In the genomic region with DNA sequence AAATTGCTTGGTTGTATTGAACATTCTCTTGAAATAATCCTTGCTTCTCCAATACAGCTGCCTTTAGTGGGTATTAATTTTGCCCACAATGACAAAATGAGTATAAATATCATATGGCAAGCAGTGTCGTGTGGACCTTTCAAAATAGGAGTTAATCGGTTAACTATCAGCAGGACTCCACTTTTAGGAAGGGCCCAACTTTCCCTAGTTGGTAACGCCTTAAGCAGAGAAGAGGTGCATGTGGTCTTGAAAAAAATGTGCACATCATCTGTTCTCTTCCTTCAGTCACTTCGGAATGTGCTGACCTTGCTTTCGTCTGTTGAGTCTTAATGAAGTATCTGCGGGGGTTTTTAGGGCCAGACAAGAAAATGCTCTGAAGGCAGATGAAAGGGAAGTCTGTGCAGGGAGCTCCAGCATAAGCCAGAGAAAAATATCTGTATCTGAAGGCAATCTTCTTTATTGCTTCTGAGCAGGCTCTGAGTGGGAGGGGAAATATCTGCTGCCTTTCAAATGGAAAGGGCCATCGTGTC, we compare ENCODE assay signal across 23 cellular contexts.
DNase-seq lines count a peak whose midpoint lies in the region; ATAC-seq and TF ChIP-seq lines count a peak whose summit lies in the region.
"Had no signal": no experiment of that assay in that cellular context is flagged by ENCODE, and none has a peak within 500 bp of the region (broad histone marks: within the 10 kb centered on the region; RNA-seq: fewer than 3 reads in every experiment).

No MANE protein-coding gene starts in this region.

- DNase-seq in A673 (ENCODE audit: low spot score) (peak; percentile 90), RPMI7951 (ENCODE audit: low read depth) (peak; percentile 24), endodermal cell (no peak), SW 1271 (lab: John Stamatoyannopoulos, UW) (no peak)
- DNase-seq in naive thymus-derived CD8-positive, alpha-beta T cell: no peak
- DNase-seq in activated CD8-positive, alpha-beta memory T cell treated with anti-CD3 and anti-CD28 coated beads, Interleukin-2, amount 50 U/mL, for 4 hours: no peak
- no peak for DNase-seq in stimulated activated CD4-positive, alpha-beta T cell treated with anti-CD3 and anti-CD28 coated beads, Interleukin-12 subunit alpha, Interleukin-12 subunit beta, amount 100 ng/mL, for 4 hours
- DNase-seq: activated CD4-positive, alpha-beta T cell treated with anti-CD3 and anti-CD28 coated beads, Interleukin-2, amount 50 U/mL, for 1 hour; activated naive CD4-positive, alpha-beta T cell treated with Interleukin-2 at 50 U/mL for 16 hours; activated T-cell treated with anti-CD3 and anti-CD28 coated beads, Interleukin-2, amount 50 U/mL, for 1 hour; CD4-positive, CD25-positive, alpha-beta regulatory T cell; dermis blood vessel endothelial cell; DMS79 treated with DMSO at 0.1 percent for 48 hours; erythroblast; H7; naive thymus-derived CD4-positive, alpha-beta T cell; NCI-H524; T-helper 1 cell had no signal

- H3K4me3 ChIP-seq in A673 (ENCODE audit: low read depth, low read length, poor library complexity, severe bottlenecking): no peak overlapping the region
- no peak overlapping the region for H3K4me3 ChIP-seq in endodermal cell (ENCODE audit: low read length)
- H3K4me3 ChIP-seq: breast epithelium, lung had no signal

- ATAC-seq in naive thymus-derived CD8-positive, alpha-beta T cell: peak; percentile 17 to 53
- ATAC-seq in HG03159 (IDR thresholded peaks at IDR 0.05; ENCODE audit: unreplicated experiment): no peak
- ATAC-seq: naive thymus-derived CD4-positive, alpha-beta T cell; Right ventricle myocardium inferior had no signal

- POLR2A ChIA-PET in A673 (lab: Charles Lee; ENCODE audit: low non-redundant PET): no interaction called here
- POLR2A ChIA-PET in naive thymus-derived CD8-positive, alpha-beta T cell (lab: Charles Lee): no interaction called here

- H3K27me3 Mint-ChIP-seq in endodermal cell (ENCODE audit: insufficient read depth): no peaks in the 10 kb centered on the region
- no peaks in the 10 kb centered on the region for H3K27me3 Mint-ChIP-seq in naive thymus-derived CD8-positive, alpha-beta T cell
- H3K27me3 Mint-ChIP-seq: CD4-positive, CD25-positive, alpha-beta regulatory T cell had no signal

- H3K9me3 ChIP-seq in A673 (ENCODE audit: low read depth, low read length, poor library complexity, severe bottlenecking) (peaks cover 4% of the 10 kb centered on the region), endodermal cell (ENCODE audit: control insufficient read depth, low read length) (no peaks in the 10 kb centered on the region)
- H3K9me3 ChIP-seq: breast epithelium had no signal

- no peaks in the 10 kb centered on the region for H3K4me1 Mint-ChIP-seq in endodermal cell
- peaks cover 6 to 28% (median 16%) of the 10 kb centered on the region in 4 donors for H3K4me1 Mint-ChIP-seq in naive thymus-derived CD8-positive, alpha-beta T cell
- H3K4me1 Mint-ChIP-seq: CD4-positive, CD25-positive, alpha-beta regulatory T cell had no signal

- H3K27ac Mint-ChIP-seq in endodermal cell: no peak overlapping the region
- H3K27ac Mint-ChIP-seq in naive thymus-derived CD8-positive, alpha-beta T cell: peak overlapping the region; percentile 1 to 90 (median 70)
- H3K27ac Mint-ChIP-seq: CD4-positive, CD25-positive, alpha-beta regulatory T cell had no signal

- H3K9ac ChIP-seq in endodermal cell (ENCODE audit: extremely low read depth, low read length, poor library complexity, severe bottlenecking): no peak overlapping the region

- H3K4me3 Mint-ChIP-seq in endodermal cell: no peak overlapping the region
- peak overlapping the region in 7 of 10 donors; percentile 35 to 64 (median 43) for H3K4me3 Mint-ChIP-seq in naive thymus-derived CD8-positive, alpha-beta T cell
- H3K4me3 Mint-ChIP-seq: CD4-positive, CD25-positive, alpha-beta regulatory T cell; naive thymus-derived CD4-positive, alpha-beta T cell had no signal

- peaks cover 7% of the 10 kb centered on the region for H3K9me3 Mint-ChIP-seq in endodermal cell
- peaks cover 0 to 4% (median 0%) of the 10 kb centered on the region in 9 donors for H3K9me3 Mint-ChIP-seq in naive thymus-derived CD8-positive, alpha-beta T cell

- H3K36me3 ChIP-seq in A673 (ENCODE audit: insufficient read depth, low read length, poor library complexity, severe bottlenecking) (no peaks in the 10 kb centered on the region), endodermal cell (ENCODE audit: control insufficient read depth, insufficient read depth, low read length) (no peaks in the 10 kb centered on the region)
- H3K36me3 ChIP-seq: breast epithelium had no signal

- peaks cover 2% of the 10 kb centered on the region for H3K36me3 Mint-ChIP-seq in endodermal cell (ENCODE audit: low read depth)
- peaks cover 0 to 2% (median 0%) of the 10 kb centered on the region in 3 donors for H3K36me3 Mint-ChIP-seq in naive thymus-derived CD8-positive, alpha-beta T cell

- intact Hi-C loops in A673 (cut with micrococcal nuclease; ENCODE audit: unreplicated experiment): no loop called here

- WGBS in endodermal cell (ENCODE audit: insufficient coverage in 1 of 2, insufficient read length in 1 of 2), 2 experiments: 71 to 89% methylated on average over 4 to 7 of the region's 7 CpGs

- no peak for TF ChIP-seq CTCF in A673 (conservative IDR thresholded peaks at IDR 0.05; ENCODE audit: low read depth, low read length)
- no peak for TF ChIP-seq CTCF in endodermal cell (conservative IDR thresholded peaks at IDR 0.05)

- no peaks in the 10 kb centered on the region for H3K27me3 ChIP-seq in A673 (replicated peaks; ENCODE audit: insufficient read depth, low read depth, low read length, poor library complexity)
- no peaks in the 10 kb centered on the region for H3K27me3 ChIP-seq in endodermal cell (ENCODE audit: control insufficient read depth, insufficient read depth, low read length, poor library complexity, severe bottlenecking)
- H3K27me3 ChIP-seq: breast epithelium had no signal

- H3K4me1 ChIP-seq in A673 (ENCODE audit: insufficient read depth, low read length, poor library complexity, severe bottlenecking) (peaks cover 28% of the 10 kb centered on the region), endodermal cell (ENCODE audit: control insufficient read depth, insufficient read depth, low read length) (no peaks in the 10 kb centered on the region)
- H3K4me1 ChIP-seq: breast epithelium had no signal

- H3K27ac ChIP-seq in A673 (ENCODE audit: low read depth, low read length, poor library complexity, severe bottlenecking): peak overlapping the region; percentile 60
- peak overlapping the region; percentile 38 for H3K27ac ChIP-seq in endodermal cell (ENCODE audit: low read depth, low read length)
- H3K27ac ChIP-seq: breast epithelium, HL-60 had no signal

- no TSS peak for BruUV-seq in A673 (replicated peaks; lab: Mats Ljungman, UMichigan)

- CTCF ChIA-PET in A673 (lab: Charles Lee): no interaction called here

Comparison
In these comparisons a context has a peak if more than half of its experiments do, and no peak if none do; other contexts are left out.
1. DNase-seq: peak in A673 (single experiment) and RPMI7951 (single experiment); none in endodermal cell (single experiment), naive thymus-derived CD8-positive, alpha-beta T cell (0 of 10), activated CD8-positive, alpha-beta memory T cell treated with anti-CD3 and anti-CD28 coated beads, Interleukin-2, amount 50 U/mL, for 4 hours (single experiment), SW 1271 (0 of 2) and stimulated activated CD4-positive, alpha-beta T cell treated with anti-CD3 and anti-CD28 coated beads, Interleukin-12 subunit alpha, Interleukin-12 subunit beta, amount 100 ng/mL, for 4 hours (single experiment).